1 cellular context compared by ENCODE assay signal in genomic region chr12:45727301-45727993, GRCh38.
TF ChIP-seq lines count a peak whose summit lies in the region.

No MANE protein-coding gene starts in this region.

TF ChIP-seq in HepG2, 621 proteins besides CTCF, POLR2A, EP300 and RAD21 (continued from another document and continues in another):
- no peak for TF ChIP-seq ZNF318 (CRISPR knock-in tag; IDR thresholded peaks at IDR 0.05)
- TF ChIP-seq NONO (IDR thresholded peaks at IDR 0.05), result no peak
- TF ChIP-seq NONO (CRISPR knock-in tag; conservative IDR thresholded peaks at IDR 0.05), result 0 out of 2 replicates have a peak, but pooled peaks have one; percentile 43
- TF ChIP-seq KLF9 (CRISPR knock-in tag; IDR thresholded peaks at IDR 0.05; ENCODE audit: low read depth), result no peak
- peak; percentile 76 for TF ChIP-seq SKIL (CRISPR knock-in tag; IDR thresholded peaks at IDR 0.05; ENCODE audit: borderline replicate concordance)
- peak; percentile 86 for TF ChIP-seq SKI (IDR thresholded peaks at IDR 0.05; ENCODE audit: partially characterized antibody)
- TF ChIP-seq ZNF556 (CRISPR knock-in tag; IDR thresholded peaks at IDR 0.05; ENCODE audit: borderline replicate concordance), result no peak
- no peak for TF ChIP-seq NFATC3 (CRISPR knock-in tag; IDR thresholded peaks at IDR 0.05)
- TF ChIP-seq ZNF230 (CRISPR knock-in tag; IDR thresholded peaks at IDR 0.05), result no peak
- 0 out of 2 replicates have a peak, but pooled peaks have one; percentile 61 for TF ChIP-seq WIZ (CRISPR knock-in tag; IDR thresholded peaks at IDR 0.05)
- TF ChIP-seq ZNF431 (CRISPR knock-in tag; IDR thresholded peaks at IDR 0.05; ENCODE audit: borderline replicate concordance, low read depth), result peak; percentile 82; the same call in 1 of the 2 replicates
- TF ChIP-seq IRF9 (CRISPR knock-in tag; IDR thresholded peaks at IDR 0.05; ENCODE audit: borderline replicate concordance), result peak; percentile 78; the same call in 1 of the 2 replicates
- TF ChIP-seq KDM5B (CRISPR knock-in tag; IDR thresholded peaks at IDR 0.05; ENCODE audit: borderline replicate concordance), result 0 out of 2 replicates have a peak, but pooled peaks have one; percentile 60
- TF ChIP-seq ZNF367 (CRISPR knock-in tag; IDR thresholded peaks at IDR 0.05; ENCODE audit: borderline replicate concordance), result 0 out of 2 replicates have a peak, but pooled peaks have one; percentile 71
- TF ChIP-seq NBN (conservative IDR thresholded peaks at IDR 0.05), result no peak
- no peak; the same call in 1 of the 2 replicates for TF ChIP-seq ZNF790 (CRISPR knock-in tag; IDR thresholded peaks at IDR 0.05; ENCODE audit: borderline replicate concordance)
- TF ChIP-seq ZNF256 (CRISPR knock-in tag; conservative IDR thresholded peaks at IDR 0.05), result 0 out of 2 replicates have a peak, but pooled peaks have one; percentile 77
- TF ChIP-seq AHDC1 (CRISPR knock-in tag; IDR thresholded peaks at IDR 0.05; ENCODE audit: borderline replicate concordance), result peak; percentile 66; the same call in 1 of the 2 replicates
- TF ChIP-seq FOSL1 (CRISPR knock-in tag; IDR thresholded peaks at IDR 0.05; ENCODE audit: borderline replicate concordance), result 0 out of 2 replicates have a peak, but pooled peaks have one; percentile 26
- TF ChIP-seq ZNF547 (CRISPR knock-in tag; IDR thresholded peaks at IDR 0.05), result no peak
- TF ChIP-seq ZNF296 (CRISPR knock-in tag; conservative IDR thresholded peaks at IDR 0.05), result no peak
- peak; percentile 54; the same call in 1 of the 2 replicates for TF ChIP-seq ZNF264 (CRISPR knock-in tag; IDR thresholded peaks at IDR 0.05)
- TF ChIP-seq DRAP1 (CRISPR knock-in tag; IDR thresholded peaks at IDR 0.05), result peak; percentile 73
- TF ChIP-seq HNRNPLL (IDR thresholded peaks at IDR 0.05; ENCODE audit: low read depth, low read length, poor library complexity, severe bottlenecking), result peak; percentile 93
- no peak for TF ChIP-seq STAT5B (CRISPR knock-in tag; IDR thresholded peaks at IDR 0.05)
- no peak for TF ChIP-seq FOXJ3 (CRISPR knock-in tag; IDR thresholded peaks at IDR 0.05; ENCODE audit: borderline replicate concordance)
- TF ChIP-seq HOXA5 (CRISPR knock-in tag; IDR thresholded peaks at IDR 0.05), result peak; percentile 88
- TF ChIP-seq RFX5 (IDR thresholded peaks at IDR 0.05; ENCODE audit: low read depth, low read length), result no peak
- peak; percentile 64; the same call in 1 of the 2 replicates for TF ChIP-seq ZNF768 (CRISPR knock-in tag; IDR thresholded peaks at IDR 0.05)
- no peak for TF ChIP-seq ZNF354B (CRISPR knock-in tag; IDR thresholded peaks at IDR 0.05)
- peak; percentile 20; the same call in 1 of the 2 replicates for TF ChIP-seq NCOR1 (IDR thresholded peaks at IDR 0.05; ENCODE audit: borderline replicate concordance, low read length)
- TF ChIP-seq NCOA2 (CRISPR knock-in tag; IDR thresholded peaks at IDR 0.05), result peak; percentile 65
- TF ChIP-seq ZNF576 (CRISPR knock-in tag; IDR thresholded peaks at IDR 0.05), result no peak
- no peak; the same call in 1 of the 2 replicates for TF ChIP-seq AKNA (CRISPR knock-in tag; IDR thresholded peaks at IDR 0.05; ENCODE audit: borderline replicate concordance)
- peak; percentile 91; the same call in 1 of the 2 replicates for TF ChIP-seq NAIF1 (CRISPR knock-in tag; IDR thresholded peaks at IDR 0.05; ENCODE audit: borderline replicate concordance)
- TF ChIP-seq ZNF451 (CRISPR knock-in tag; IDR thresholded peaks at IDR 0.05), result peak; percentile 46
